Comparison of ENCODE assay signal across 23 cellular contexts in the genomic region with DNA sequence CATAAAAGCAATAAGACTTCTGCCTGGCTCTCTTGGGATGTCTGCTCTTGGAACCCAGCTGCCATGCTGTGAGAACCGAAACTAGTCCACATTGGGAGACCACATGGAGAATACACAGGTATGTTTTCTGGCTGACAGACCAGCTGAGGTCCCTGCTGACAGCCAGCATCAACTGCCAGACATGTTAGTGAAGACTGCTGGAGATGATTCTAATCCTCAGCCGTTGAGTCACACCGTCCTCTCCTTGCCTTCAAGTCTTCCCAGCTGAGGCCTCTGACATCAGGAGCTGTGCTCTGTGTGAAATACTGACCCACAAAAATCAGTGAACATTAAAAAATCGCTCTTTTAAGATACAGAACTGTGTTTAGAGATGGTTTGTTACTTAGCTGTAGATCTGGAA. TPM values are rescaled to one million over a fixed set of nuclear protein-coding genes. Genes with fewer than 3 reads are reported as not detected.
DNase-seq lines count a peak whose midpoint lies in the region; ATAC-seq and TF ChIP-seq lines count a peak whose summit lies in the region.
"Had no signal": no experiment of that assay in that cellular context is flagged by ENCODE, and none has a peak within 500 bp of the region (broad histone marks: within the 10 kb centered on the region; RNA-seq: fewer than 3 reads in every experiment).

No MANE protein-coding gene starts in this region.

- no peak overlapping the region for H3K23ac ChIP-seq in neuronal stem cell (ENCODE audit: low read depth, low read length, poor library complexity)

- no peaks in the 10 kb centered on the region for H3K79me1 ChIP-seq in neuronal stem cell (ENCODE audit: low read depth, low read length)

- no peak overlapping the region for H3K4me2 ChIP-seq in neuronal stem cell (ENCODE audit: insufficient read depth, low read length, poor library complexity, severe bottlenecking)
- H3K4me2 ChIP-seq: A549 had no signal

- H3K4me1 ChIP-seq in adipocyte (ENCODE audit: control insufficient read depth, insufficient read depth, low read length): peaks cover 10% of the 10 kb centered on the region
- peaks cover 0 to 3% of the 10 kb centered on the region in 2 donors for H3K4me1 ChIP-seq in neuronal stem cell (ENCODE audit: control insufficient read depth in 2 of 2, insufficient read depth in 1 of 2, low read depth in 1 of 2, low read length in 2 of 2)

- H2BK12ac ChIP-seq in neuronal stem cell (ENCODE audit: low read length): no peak overlapping the region

- H4K8ac ChIP-seq in neuronal stem cell (ENCODE audit: low read depth, low read length): peak overlapping the region; percentile 75

- H3K4ac ChIP-seq in neuronal stem cell (ENCODE audit: low read length): no peak overlapping the region

- H3K27me3 ChIP-seq in adipocyte (replicated peaks; ENCODE audit: control insufficient read depth, insufficient read depth, low read length) (no peaks in the 10 kb centered on the region), neuronal stem cell (ENCODE audit: control insufficient read depth in 3 of 3, insufficient read depth in 3 of 3, low read depth in 1 of 3, low read length in 3 of 3) (no peaks in the 10 kb centered on the region)
- H3K27me3 ChIP-seq: neutrophil, upper lobe of left lung had no signal

- no peak overlapping the region for H2AK5ac ChIP-seq in neuronal stem cell (ENCODE audit: low read depth, low read length)

- H3K27ac ChIP-seq in neuronal stem cell (replicated peaks; ENCODE audit: low read length): no peak overlapping the region
- H3K27ac ChIP-seq: neutrophil, upper lobe of left lung had no signal

- H3K4me3 ChIP-seq in adipocyte (ENCODE audit: low read length): no peak overlapping the region
- no peak overlapping the region for H3K4me3 ChIP-seq in fibroblast of mammary gland (ENCODE audit: control insufficient read depth, low read depth, low read length)
- no peak overlapping the region for H3K4me3 ChIP-seq in neuronal stem cell (ENCODE audit: low read length in 2 of 2)
- H3K4me3 ChIP-seq: A549, upper lobe of left lung had no signal

- H2BK120ac ChIP-seq in neuronal stem cell (ENCODE audit: low read depth, low read length): no peak overlapping the region

- no peak for TF ChIP-seq CTCF in fibroblast of mammary gland (conservative IDR thresholded peaks at IDR 0.05; ENCODE audit: control insufficient read depth, insufficient read depth, low read depth, low read length)

- H2BK5ac ChIP-seq in neuronal stem cell (ENCODE audit: low read length): no peak overlapping the region

- no CpG with 5 or more reads among the region's 4 CpGs for WGBS in neuronal stem cell (ENCODE audit: extremely low coverage in 2 of 2, insufficient read length in 2 of 2, insufficient replicate concordance in 1 of 2), 2 donors

- H3K9me3 ChIP-seq in adipocyte (ENCODE audit: control insufficient read depth, low read length) (no peaks in the 10 kb centered on the region), neuronal stem cell (replicated peaks in 1 of 2; ENCODE audit: control insufficient read depth in 2 of 2, insufficient read depth in 1 of 2, low read depth in 1 of 2, low read length in 2 of 2) (no peaks in the 10 kb centered on the region)
- H3K9me3 ChIP-seq: neutrophil, upper lobe of left lung had no signal

- no peak overlapping the region for H3K14ac ChIP-seq in neuronal stem cell (ENCODE audit: low read length)

- H4K91ac ChIP-seq in neuronal stem cell (ENCODE audit: low read depth, low read length, poor library complexity): no peak overlapping the region

- no peak for ATAC-seq in GM21529 (IDR thresholded peaks at IDR 0.05; ENCODE audit: unreplicated experiment)
- ATAC-seq: activated T-cell treated with anti-CD3 and anti-CD28 coated beads, Interleukin-2, amount 50 U/mL, for 72 hours had no signal

- H3K18ac ChIP-seq in neuronal stem cell (ENCODE audit: low read length): peak overlapping the region; percentile 46

- H3K36me3 ChIP-seq in adipocyte (ENCODE audit: control insufficient read depth, insufficient read depth, low read length, severe bottlenecking) (no peaks in the 10 kb centered on the region), neuronal stem cell (replicated peaks in 1 of 2; ENCODE audit: control insufficient read depth in 2 of 2, insufficient read depth in 2 of 2, low read length in 2 of 2) (no peaks in the 10 kb centered on the region)
- H3K36me3 ChIP-seq: neutrophil, upper lobe of left lung had no signal

- no peak overlapping the region for H2BK15ac ChIP-seq in neuronal stem cell (ENCODE audit: low read length)

- H2AFZ ChIP-seq in neuronal stem cell (ENCODE audit: low read length): no peak overlapping the region

- H3K9ac ChIP-seq in adipocyte (ENCODE audit: low read length) (no peak overlapping the region), neuronal stem cell (ENCODE audit: low read depth, low read length, poor library complexity) (no peak overlapping the region)

- DNase-seq in AG20443 (ENCODE audit: low spot score) (peak; percentile 56), adipocyte (ENCODE audit: low read depth) (peak; percentile 46), fibroblast of mammary gland (ENCODE audit: low read depth) (peak; percentile 10), neuronal stem cell (ENCODE audit: low spot score) (no peak), head of caudate nucleus (no peak), cerebellar cortex (ENCODE audit: low spot score) (no peak), SIG-M5 treated with dmso at 0.1 percent for 504 hours (lab: John Stamatoyannopoulos, UW; ENCODE audit: unreplicated experiment) (no peak)
- DNase-seq: activated CD4-positive, alpha-beta T cell treated with anti-CD3 and anti-CD28 coated beads, Interleukin-2, amount 10 ng/mL, durations not matched to agents 24 days and 14 days; activated naive CD4-positive, alpha-beta T cell treated with anti-CD3 and anti-CD28 coated beads for 36 hours; activated T-cell treated with anti-CD3 and anti-CD28 coated beads, Interleukin-2, amount 50 U/mL, for 72 hours; C1 segment of cervical spinal cord; central memory CD4-positive, alpha-beta T cell; DMS79 treated with DMSO at 0.1 percent for 48 hours; HCEC 1CT; NCI-H1048; NCI-H187 treated with DMSO at 0.1 percent for 48 hours; NCI-H526 treated with DMSO at 0.1 percent for 48 hours; stimulated activated CD4-positive, alpha-beta T cell treated with anti-CD3 and anti-CD28 coated beads, Interleukin-1b, Interleukin-23, amount 100 ng/mL, for 48 hours; T-helper 2 cell; upper lobe of left lung had no signal

- intact Hi-C loops in head of caudate nucleus (cut with DNase I): no loop called here

RNA-seq across cellular contexts. Expression of a gene that starts 36.9 kb away (rescaled TPM):
- polyA plus RNA-seq in neuronal stem cell (2013, experiment 1 of 2): not detected
- polyA plus RNA-seq in neuronal stem cell (2013, experiment 2 of 2): not detected

RNA-seq across cellular contexts. Expression of a gene that starts 40.1 kb away (rescaled TPM):
- not detected for polyA plus RNA-seq in neuronal stem cell (2013, experiment 1 of 2)
- not detected for polyA plus RNA-seq in neuronal stem cell (2013, experiment 2 of 2)

Comparison
In these comparisons a context has a peak if more than half of its experiments do, and no peak if none do; other contexts are left out.
1. DNase-seq: peak in AG20443 (single experiment), adipocyte (single experiment) and fibroblast of mammary gland (single experiment); none in neuronal stem cell (single experiment), head of caudate nucleus (0 of 42), cerebellar cortex (single experiment) and SIG-M5 treated with dmso at 0.1 percent for 504 hours (single experiment).